ENCODE assay signal across 30 cellular contexts in the genomic region with DNA sequence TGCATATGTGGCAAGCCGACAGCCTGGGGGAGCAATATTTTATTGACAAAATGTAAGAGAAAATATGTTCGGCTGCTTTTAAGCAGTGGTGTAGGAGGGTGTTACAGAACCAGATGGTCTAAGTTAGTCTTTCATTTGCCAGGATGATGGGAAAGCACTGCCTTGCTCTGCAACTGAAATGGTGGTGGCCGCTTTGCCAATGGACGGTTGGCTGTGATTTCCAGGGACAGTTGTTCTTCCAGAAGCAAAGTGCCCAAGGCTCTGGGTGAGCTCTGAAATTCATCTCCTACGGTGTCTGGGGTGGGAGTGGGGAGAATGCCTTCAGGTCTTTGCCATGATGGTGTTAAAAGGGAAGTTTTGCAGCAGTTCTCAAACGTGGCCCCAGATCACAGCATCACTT.
"Had no signal": no experiment of that assay in that cellular context is flagged by ENCODE, and none has a peak within 500 bp of the region (broad histone marks: within the 10 kb centered on the region; RNA-seq: fewer than 3 reads in every experiment).

No MANE protein-coding gene starts in this region.

- H3K4me3 ChIP-seq: ascending aorta, breast epithelium, cardiac muscle cell, colonic mucosa, esophagus squamous epithelium, gastroesophageal sphincter had no signal

- H3K4me1 ChIP-seq: ascending aorta, breast epithelium, colonic mucosa, esophagus squamous epithelium, gastroesophageal sphincter had no signal

- H3K27me3 Mint-ChIP-seq: activated B cell treated with CpG ODN at 0.5 μM for 24 hours; activated CD8-positive, alpha-beta T cell treated with anti-CD3 and anti-CD28 coated beads for 36 hours; activated naive CD4-positive, alpha-beta T cell treated with anti-CD3 and anti-CD28 coated beads, Interleukin-2, amount 10 ng/mL, durations not matched to agents 7 days and 5 days; activated naive CD8-positive, alpha-beta T cell treated with anti-CD3 and anti-CD28 coated beads, Interleukin-2, amount 10 ng/mL, durations not matched to agents 7 days and 5 days; T-helper 17 cell had no signal

- H3K36me3 ChIP-seq: ascending aorta, breast epithelium, cardiac muscle cell, colonic mucosa, esophagus squamous epithelium, gastroesophageal sphincter, WERI-Rb-1 had no signal

- H3K4me3 Mint-ChIP-seq: activated B cell treated with CpG ODN at 0.5 μM for 24 hours; activated CD8-positive, alpha-beta T cell treated with anti-CD3 and anti-CD28 coated beads for 36 hours; activated naive CD4-positive, alpha-beta T cell treated with anti-CD3 and anti-CD28 coated beads, Interleukin-2, amount 10 ng/mL, durations not matched to agents 7 days and 5 days; activated naive CD8-positive, alpha-beta T cell treated with anti-CD3 and anti-CD28 coated beads, Interleukin-2, amount 10 ng/mL, durations not matched to agents 7 days and 5 days; activated T-cell treated with anti-CD3 and anti-CD28 coated beads, Interleukin-2, amount 50 U/mL, for 4 hours; brain; T-helper 17 cell; T-helper 2 cell treated with Interferon-gamma antibody and Interleukin-4, amounts not matched to agents 5 μg/mL and 100 μg/mL, for 36 hours had no signal

- H3K9me3 Mint-ChIP-seq: activated naive CD4-positive, alpha-beta T cell treated with anti-CD3 and anti-CD28 coated beads, Interleukin-2, amount 10 ng/mL, durations not matched to agents 7 days and 5 days; activated T-cell treated with anti-CD3 and anti-CD28 coated beads, Interleukin-2, amount 50 U/mL, for 4 hours; brain had no signal

- H3K27ac Mint-ChIP-seq: activated B cell treated with CpG ODN at 0.5 μM for 24 hours; activated CD8-positive, alpha-beta T cell treated with anti-CD3 and anti-CD28 coated beads for 36 hours; activated naive CD4-positive, alpha-beta T cell treated with anti-CD3 and anti-CD28 coated beads, Interleukin-2, amount 10 ng/mL, durations not matched to agents 7 days and 5 days; activated naive CD4-positive, alpha-beta T cell treated with anti-CD3 and anti-CD28 coated beads, Interleukin-2, amount 50 U/mL, for 72 hours; activated naive CD8-positive, alpha-beta T cell treated with anti-CD3 and anti-CD28 coated beads, Interleukin-2, amount 10 ng/mL, durations not matched to agents 7 days and 5 days; activated T-helper 2 cell treated with anti-CD3 and anti-CD28 coated beads, Interferon-gamma antibody, Interleukin-2, Interleukin-4, amounts not matched to agents 10 μg/mL and 5 μg/mL and 100 μg/mL, durations not matched to agents 14 hours and 24 hours and 36 hours; T-helper 17 cell; T-helper 2 cell treated with Interferon-gamma antibody and Interleukin-4, amounts not matched to agents 5 μg/mL and 100 μg/mL, for 36 hours had no signal

- H3K27me3 ChIP-seq: ascending aorta, breast epithelium, cardiac muscle cell, colonic mucosa, gastroesophageal sphincter had no signal

- DNase-seq: activated B cell treated with CpG ODN at 0.5 μM for 24 hours; activated CD4-positive, alpha-beta T cell treated with anti-CD3 and anti-CD28 coated beads for 48 hours; activated CD4-positive, alpha-beta T cell treated with anti-CD3 and anti-CD28 coated beads, Interleukin-2, amount 50 U/mL, for 1 hour; activated CD4-positive, alpha-beta T cell treated with anti-CD3 and anti-CD28 coated beads, Interleukin-2, amount 50 U/mL, for 48 hours; activated CD8-positive, alpha-beta memory T cell treated with anti-CD3 and anti-CD28 coated beads for 24 hours; activated CD8-positive, alpha-beta T cell treated with anti-CD3 and anti-CD28 coated beads for 36 hours; activated gamma-delta T cell; activated naive CD4-positive, alpha-beta T cell; activated naive CD4-positive, alpha-beta T cell treated with anti-CD3 and anti-CD28 coated beads, Interleukin-2, amount 10 ng/mL, durations not matched to agents 7 days and 5 days; activated naive CD8-positive, alpha-beta T cell treated with anti-CD3 and anti-CD28 coated beads, Interleukin-2, amount 10 ng/mL, durations not matched to agents 7 days and 5 days; activated T-cell treated with anti-CD3 and anti-CD28 coated beads, Interleukin-2, amount 50 U/mL, for 4 hours; central memory CD4-positive, alpha-beta T cell; cerebellar nuclear complex; colonic mucosa; effector CD8-positive, alpha-beta T cell; esophagus squamous epithelium; foreskin melanocyte; T-helper 1 cell; T-helper 17 cell; T1000; WERI-Rb-1 had no signal

- H3K27ac ChIP-seq: ascending aorta, cardiac muscle cell, colonic mucosa, epithelial cell of prostate, esophagus squamous epithelium, gastroesophageal sphincter, WERI-Rb-1 had no signal

- H3K36me3 Mint-ChIP-seq: activated naive CD4-positive, alpha-beta T cell treated with anti-CD3 and anti-CD28 coated beads, Interleukin-2, amount 10 ng/mL, durations not matched to agents 7 days and 5 days; activated naive CD8-positive, alpha-beta T cell treated with anti-CD3 and anti-CD28 coated beads, Interleukin-2, amount 10 ng/mL, durations not matched to agents 7 days and 5 days; brain had no signal

- H3K4me1 Mint-ChIP-seq: activated B cell treated with CpG ODN at 0.5 μM for 24 hours; activated naive CD4-positive, alpha-beta T cell treated with anti-CD3 and anti-CD28 coated beads, Interleukin-2, amount 10 ng/mL, durations not matched to agents 7 days and 5 days; activated naive CD8-positive, alpha-beta T cell treated with anti-CD3 and anti-CD28 coated beads, Interleukin-2, amount 10 ng/mL, durations not matched to agents 7 days and 5 days; T-helper 17 cell had no signal
